Comparison of ENCODE assay signal across 14 cellular contexts in the genomic region with DNA sequence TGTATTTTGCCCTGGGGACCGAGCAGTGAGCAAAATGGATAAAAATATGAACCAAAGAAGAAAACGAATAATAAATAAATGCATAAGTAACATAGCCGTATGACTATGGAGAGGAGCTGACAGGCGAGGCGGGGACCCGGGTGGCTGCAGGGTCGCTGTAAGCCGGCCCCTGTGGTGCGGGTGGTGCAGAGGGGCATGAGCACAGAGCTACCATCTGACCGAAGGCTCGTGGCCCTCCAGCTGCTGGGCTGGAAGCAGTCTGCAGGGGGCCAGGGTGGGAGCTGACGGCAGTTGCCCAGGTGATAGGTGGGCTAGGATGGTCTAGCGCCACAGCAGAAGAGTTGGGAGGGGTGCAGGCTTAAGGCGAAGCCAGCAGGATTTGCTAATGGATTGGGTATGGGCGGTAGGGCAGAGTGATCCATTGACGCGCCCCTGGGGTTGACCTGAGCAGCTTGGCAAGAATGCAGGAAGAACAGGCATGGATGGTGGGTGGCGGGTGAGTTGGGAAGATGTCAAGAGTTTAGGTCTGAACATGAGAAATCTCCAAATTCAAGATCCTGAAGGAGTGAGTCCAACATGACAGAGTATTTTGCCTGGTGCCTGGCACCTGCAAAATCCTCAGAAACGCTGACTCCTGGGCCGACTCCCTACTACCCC.
"Had no signal": no experiment of that assay in that cellular context is flagged by ENCODE, and none has a peak within 500 bp of the region (broad histone marks: within the 10 kb centered on the region; RNA-seq: fewer than 3 reads in every experiment).

No MANE protein-coding gene starts in this region.

- H3K79me2 ChIP-seq: parathyroid adenoma had no signal

- H3K27ac ChIP-seq: dorsolateral prefrontal cortex, esophagus squamous epithelium, left ventricle myocardium inferior, parathyroid adenoma, skin epidermis, tibial artery had no signal

- ATAC-seq: activated naive CD4-positive, alpha-beta T cell treated with anti-CD3 and anti-CD28 coated beads, Interleukin-2, amount 50 U/mL, for 72 hours; stimulated activated effector memory CD8-positive, alpha-beta T cell treated with anti-CD3 and anti-CD28 coated beads, Interleukin-12 subunit alpha, Interleukin-12 subunit beta, amount 100 ng/mL, for 72 hours had no signal

- H3K36me3 ChIP-seq: esophagus squamous epithelium, left ventricle myocardium inferior, tibial artery had no signal

- H2AFZ ChIP-seq: parathyroid adenoma had no signal

- DNase-seq: activated CD4-positive, CD25-positive, alpha-beta regulatory T cell; activated effector memory CD4-positive, alpha-beta T cell treated with Interleukin-2 at 50 U/mL for 16 hours; activated T-cell treated with anti-CD3 and anti-CD28 coated beads, Interleukin-2, amount 50 U/mL, for 1 hour; amygdala; dorsolateral prefrontal cortex; esophagus squamous epithelium; glutamatergic neuron; kidney; left ventricle myocardium inferior had no signal

- H3K4me3 ChIP-seq: dorsolateral prefrontal cortex, esophagus squamous epithelium, left ventricle myocardium inferior, skin epidermis, tibial artery had no signal

- H3K4me1 ChIP-seq: esophagus squamous epithelium, parathyroid adenoma had no signal

- H3K9me3 ChIP-seq: esophagus squamous epithelium, left ventricle myocardium inferior, tibial artery had no signal

- H3K9ac ChIP-seq: parathyroid adenoma had no signal
